Comparison of ENCODE assay signal across 25 cellular contexts in the genomic region with DNA sequence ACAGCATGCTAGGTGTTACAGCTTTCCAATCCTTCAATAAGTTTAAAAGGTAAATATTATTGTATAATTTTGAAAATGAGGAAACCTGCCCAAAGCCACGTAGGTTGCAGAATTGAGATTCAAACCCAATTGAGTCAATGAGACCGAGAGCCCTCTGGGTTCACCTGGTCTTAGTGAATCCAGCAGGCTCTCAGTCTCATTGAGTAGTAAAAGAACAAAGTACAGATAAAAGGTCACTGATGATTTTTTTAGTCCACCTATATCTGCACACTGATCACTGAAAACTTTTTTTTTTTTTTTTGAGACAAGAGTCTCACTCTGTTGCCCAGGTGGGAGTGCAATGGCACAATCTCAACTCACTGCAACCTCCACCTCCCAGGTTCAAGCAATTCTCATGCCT.
"Had no signal": no experiment of that assay in that cellular context is flagged by ENCODE, and none has a peak within 500 bp of the region (broad histone marks: within the 10 kb centered on the region; RNA-seq: fewer than 3 reads in every experiment).

No MANE protein-coding gene starts in this region.

- H3K9me3 Mint-ChIP-seq: endodermal cell; memory B cell; natural killer cell; neural crest cell; stimulated activated naive B cell treated with anti-CD40 and anti-IgM and Interleukin-4, amounts not matched to agents 10 μg/mL and 1 μg/mL and 100 μg/mL, for 72 hours; stimulated activated naive CD8-positive, alpha-beta T cell treated with anti-CD3 and anti-CD28 coated beads, Interleukin-15, Interleukin-2, amounts not matched to agents 100 ng/mL and 50 ng/mL, for 24 hours had no signal

- H3K4me3 Mint-ChIP-seq: endodermal cell; memory B cell; natural killer cell; neural crest cell; stimulated activated naive B cell treated with anti-CD40 and anti-IgM and Interleukin-4, amounts not matched to agents 10 μg/mL and 1 μg/mL and 100 μg/mL, for 72 hours; stimulated activated naive CD8-positive, alpha-beta T cell treated with anti-CD3 and anti-CD28 coated beads, Interleukin-15, Interleukin-2, amounts not matched to agents 100 ng/mL and 50 ng/mL, for 24 hours had no signal

- H3K36me3 Mint-ChIP-seq: memory B cell; natural killer cell; stimulated activated naive B cell treated with anti-CD40 and anti-IgM and Interleukin-4, amounts not matched to agents 10 μg/mL and 1 μg/mL and 100 μg/mL, for 72 hours had no signal

- H3K9ac ChIP-seq: parathyroid adenoma had no signal

- H3K27me3 ChIP-seq: dorsolateral prefrontal cortex, gastrocnemius medialis, left lung, right atrium auricular region, sigmoid colon, spleen, tibial nerve, upper lobe of left lung had no signal

- H3K27ac Mint-ChIP-seq: endodermal cell; natural killer cell; stimulated activated naive B cell treated with anti-CD40 and anti-IgM and Interleukin-4, amounts not matched to agents 10 μg/mL and 1 μg/mL and 100 μg/mL, for 72 hours had no signal

- ATAC-seq: gastrocnemius medialis; left lung; natural killer cell; stimulated activated naive B cell treated with anti-CD40 and anti-IgM and Interleukin-4, amounts not matched to agents 10 μg/mL and 1 μg/mL and 100 μg/mL, for 72 hours had no signal

- H3K36me3 ChIP-seq: gastrocnemius medialis, left lung, neutrophil, prostate gland, right atrium auricular region, sigmoid colon, spleen, upper lobe of left lung had no signal

- H3K4me3 ChIP-seq: gastrocnemius medialis, left lung, lung, prostate gland, right atrium auricular region, sigmoid colon, spleen, tibial nerve, upper lobe of left lung had no signal

- H3K27me3 Mint-ChIP-seq: memory B cell; stimulated activated naive B cell treated with anti-CD40 and anti-IgM and Interleukin-4, amounts not matched to agents 10 μg/mL and 1 μg/mL and 100 μg/mL, for 72 hours; stimulated activated naive CD8-positive, alpha-beta T cell treated with anti-CD3 and anti-CD28 coated beads, Interleukin-15, Interleukin-2, amounts not matched to agents 100 ng/mL and 50 ng/mL, for 24 hours had no signal

- H3K4me1 Mint-ChIP-seq: natural killer cell had no signal

- H3K9me3 ChIP-seq: gastrocnemius medialis, left lung, neutrophil, prostate gland, right atrium auricular region, sigmoid colon, spleen, tibial nerve, upper lobe of left lung had no signal

- DNase-seq: central memory CD4-positive, alpha-beta T cell; dorsolateral prefrontal cortex; effector CD8-positive, alpha-beta T cell; endodermal cell; foreskin fibroblast; gastrocnemius medialis; head of caudate nucleus; kidney; left lung; natural killer cell; sigmoid colon; spleen; stimulated activated CD4-positive, alpha-beta T cell treated with anti-CD3 and anti-CD28 coated beads, Interleukin-2, amount 100 ng/mL, for 48 hours; stimulated activated naive B cell treated with anti-CD40 and anti-IgM and Interleukin-4, amounts not matched to agents 10 μg/mL and 1 μg/mL and 100 μg/mL, for 72 hours; upper lobe of left lung had no signal

- H3K27ac ChIP-seq: epithelial cell of prostate, left lung, neutrophil, parathyroid adenoma, right atrium auricular region, spleen, upper lobe of left lung had no signal
